ENCODE assay signal across 1 cellular context in the genomic region with DNA sequence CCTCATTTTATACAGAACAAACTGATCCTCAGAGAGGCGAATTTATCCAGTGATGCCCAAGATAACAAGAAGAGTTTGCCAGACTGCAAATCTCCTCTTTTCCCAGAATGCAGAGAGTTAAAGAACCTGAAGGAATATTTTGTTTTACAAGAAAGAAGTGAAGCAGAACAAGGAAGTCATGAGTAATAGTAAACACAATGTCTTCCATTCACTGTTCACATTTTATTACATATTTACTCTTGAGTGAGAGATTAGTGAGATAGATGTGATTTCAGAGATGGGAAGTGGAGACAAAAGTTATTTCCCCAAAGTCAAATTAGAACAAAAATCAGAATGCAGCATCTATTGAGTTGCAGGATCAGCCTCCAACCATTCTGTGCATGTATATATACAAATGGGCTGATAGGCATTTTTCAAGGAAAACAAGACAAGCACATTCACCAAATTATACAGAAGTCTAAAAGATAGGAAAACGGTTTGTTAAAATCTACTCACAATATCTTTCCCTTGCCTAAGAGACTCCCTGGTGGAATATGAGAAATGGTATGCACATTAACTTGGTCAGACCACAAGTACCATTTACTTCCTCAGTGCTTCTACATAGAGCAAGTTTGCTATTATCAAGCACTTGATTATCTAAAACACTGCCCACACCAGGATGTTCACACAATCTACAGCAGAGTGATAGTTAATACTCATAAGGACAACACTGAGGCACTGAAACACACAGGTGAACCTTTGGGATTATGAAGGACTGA.
TF ChIP-seq lines count a peak whose summit lies in the region.

No MANE protein-coding gene starts in this region.

TF ChIP-seq in A549, 52 proteins besides CTCF, POLR2A, EP300 and RAD21 (continued from another document):
- TF ChIP-seq FOXS1 (CRISPR knock-in tag; IDR thresholded peaks at IDR 0.05) = no peak
- TF ChIP-seq HOXB5 (CRISPR knock-in tag; IDR thresholded peaks at IDR 0.05) = no peak
- TF ChIP-seq GATA3 (IDR thresholded peaks at IDR 0.05; ENCODE audit: borderline replicate concordance) = no peak; the same call in 1 of the 2 replicates
- no peak for TF ChIP-seq RCOR1 (IDR thresholded peaks at IDR 0.05; ENCODE audit: low read depth, low read length)
- TF ChIP-seq RFX5 (IDR thresholded peaks at IDR 0.05) = no peak
- TF ChIP-seq EHMT2 (IDR thresholded peaks at IDR 0.05; ENCODE audit: low read depth) = no peak
- no peak for TF ChIP-seq JUN (IDR thresholded peaks at IDR 0.05)
